8 cellular contexts compared by ENCODE assay signal in the genomic region with DNA sequence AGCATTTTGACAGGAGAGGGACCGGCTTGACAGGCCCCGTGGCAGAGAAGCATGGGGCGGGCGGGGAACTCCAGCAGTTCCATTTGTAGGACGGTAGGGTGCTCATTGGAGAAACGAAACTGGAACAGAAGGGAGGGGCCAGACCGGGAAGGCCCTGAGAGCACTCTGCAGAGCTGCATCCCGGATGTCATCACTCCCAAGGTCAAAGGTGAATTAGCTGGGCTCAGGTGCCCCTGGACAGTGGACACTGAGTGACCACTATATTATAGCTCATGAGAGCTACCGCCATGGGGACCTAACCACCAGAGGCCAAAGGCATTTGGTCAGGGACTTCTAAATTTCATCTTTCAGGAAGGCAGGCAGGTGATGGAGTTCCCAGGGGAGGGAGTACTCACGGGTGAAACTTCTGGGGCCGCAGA. TPM values are rescaled to one million over a fixed set of nuclear protein-coding genes. Genes with fewer than 3 reads are reported as not detected.
DNase-seq lines count a peak whose midpoint lies in the region; ATAC-seq, FAIRE-seq and TF ChIP-seq lines count a peak whose summit lies in the region.

No MANE protein-coding gene starts in this region.

- CTCF ChIA-PET in GM10248 (lab: Yijun Ruan, JAX) = interaction anchor here (0.8 to 9.0 kb wide), 9 partner anchors 10 to 146 kb away, joined by 3 to 49 read pairs (median 5); no protein-coding TSS in a partner anchor

- H3K9me3 ChIP-seq in mucosa of descending colon = no peaks in the 10 kb centered on the region

- intact Hi-C loops in mucosa of descending colon (cut with DNase I, micrococcal nuclease) = no loop called here

- POLR2A ChIA-PET in GM10248 (lab: Yijun Ruan, JAX) = no interaction called here

- peaks cover 75% of the 10 kb centered on the region for H3K4me1 ChIP-seq in mucosa of descending colon (ENCODE audit: low read depth)

- TF ChIP-seq CTCF in mucosa of descending colon (IDR thresholded peaks at IDR 0.05) = peak; percentile 20
- no peak for TF ChIP-seq CTCF in GM10248 (IDR thresholded peaks at IDR 0.05; ENCODE audit: control extremely low read depth, extremely low read depth, low read depth, missing control alignments)

- peak; percentile 47 for ATAC-seq in mucosa of descending colon

- H3K36me3 ChIP-seq in mucosa of descending colon (ENCODE audit: low read depth) = no peaks in the 10 kb centered on the region

- no peak overlapping the region for H3K4me3 ChIP-seq in mucosa of descending colon

- DNase-seq in A172 (ENCODE audit: low spot score) = peak; percentile 72
- peak; percentile 33 for DNase-seq in HT-29 (ENCODE audit: low spot score)
- no peak for DNase-seq in caudate nucleus (lab: John Stamatoyannopoulos, UW)
- peak; percentile 76 to 83 (median 80) for DNase-seq in mucosa of descending colon
- no peak for DNase-seq in NCI-H2029 treated with DMSO at 0.1 percent for 48 hours (lab: John Stamatoyannopoulos, UW)
- DNase-seq in NCI-H1105 (lab: John Stamatoyannopoulos, UW) = no peak
- DNase-seq in GM10248 (ENCODE audit: extremely low spot score) = no peak
- no peak for DNase-seq in frontal cortex (ENCODE audit: low spot score in 2 of 2)

- peak overlapping the region; percentile 79 for H3K27ac ChIP-seq in caudate nucleus (ENCODE audit: low read depth, low read length)

- no peak for FAIRE-seq in frontal cortex (lab: Jason Lieb, UNC)

RNA-seq across cellular contexts. Expression of a gene that starts 7.3 kb away (rescaled TPM):
- total RNA-seq in A172 (2014; rRNA removed; shearing (Covaris generic)) = 19.7 and 22.4 TPM in 2 replicates
- 53.6 and 55.3 TPM in 2 replicates for total RNA-seq in HT-29 (2014; rRNA removed; shearing (Covaris generic))
- total RNA-seq in mucosa of descending colon (10 to 100 TPM; 16.9 to 38.8 (median 21.4) TPM), frontal cortex (2.4 TPM)

RNA-seq across cellular contexts. Expression of a gene that starts 38.6 kb away (rescaled TPM):
- total RNA-seq in A172 (2014; rRNA removed; shearing (Covaris generic)) = 1.3 and 2.3 TPM in 2 replicates
- 1.6 and 2.1 TPM in 2 replicates for total RNA-seq in HT-29 (2014; rRNA removed; shearing (Covaris generic))
- total RNA-seq in mucosa of descending colon (10 to 100 TPM in 1 of 3 donors, 1 to 10 TPM in 2; 6.2 to 11.1 (median 7.2) TPM), frontal cortex (3.7 TPM)

RNA-seq across cellular contexts. Expression of a gene that starts 38.7 kb away (rescaled TPM):
- total RNA-seq in A172 (2014; rRNA removed; shearing (Covaris generic)) = 27.1 and 42.3 TPM in 2 replicates
- total RNA-seq in HT-29 (2014; rRNA removed; shearing (Covaris generic)) = 66.5 and 67.1 TPM in 2 replicates
- total RNA-seq in mucosa of descending colon (100 to 1,000 TPM in 1 of 3 donors, 10 to 100 TPM in 2; 93.5 to 122 (median 94.7) TPM), frontal cortex (20.4 TPM)

RNA-seq across cellular contexts. Expression of a gene that starts 46.3 kb away (rescaled TPM):
- not detected in 2 replicates for total RNA-seq in A172 (2014; rRNA removed; shearing (Covaris generic))
- not detected in 2 replicates for total RNA-seq in HT-29 (2014; rRNA removed; shearing (Covaris generic))
- total RNA-seq in mucosa of descending colon (under 1 TPM in 1 of 3 donors, not detected in 2; 0.31 TPM), frontal cortex (not detected)

Comparison
In these comparisons a context has a peak if more than half of its experiments do, and no peak if none do; other contexts are left out.
1. DNase-seq: peak in A172 (single experiment), HT-29 (single experiment) and mucosa of descending colon (3 of 3); none in caudate nucleus (0 of 61), NCI-H2029 treated with DMSO at 0.1 percent for 48 hours (single experiment), NCI-H1105 (single experiment), GM10248 (single experiment) and frontal cortex (0 of 2).